In the genomic region with DNA sequence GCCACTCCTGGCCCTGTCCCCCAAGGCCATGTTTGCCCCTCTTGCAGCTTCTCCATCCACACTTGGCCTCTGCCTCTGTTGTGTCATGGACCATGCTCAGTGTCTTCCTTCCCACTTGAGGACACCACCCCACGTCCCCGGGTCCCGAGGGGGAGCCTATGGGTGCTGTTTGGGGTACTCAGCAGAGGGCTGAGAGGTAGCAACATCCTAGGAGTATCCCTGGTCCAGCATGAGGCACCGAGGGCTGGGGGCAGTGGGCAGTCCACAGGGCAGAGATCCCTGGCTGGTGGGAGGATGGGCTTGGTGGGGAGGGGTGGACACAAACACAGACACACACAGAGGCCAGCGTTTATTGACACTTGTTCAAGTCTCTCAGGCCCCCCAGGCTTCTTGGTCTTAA, we compare ENCODE assay signal across 19 cellular contexts. TPM values are rescaled to one million over a fixed set of nuclear protein-coding genes. Genes with fewer than 3 reads are reported as not detected.
DNase-seq lines count a peak whose midpoint lies in the region; ATAC-seq, FAIRE-seq and TF ChIP-seq lines count a peak whose summit lies in the region.
"Had no signal": no experiment of that assay in that cellular context is flagged by ENCODE, and none has a peak within 500 bp of the region (broad histone marks: within the 10 kb centered on the region; RNA-seq: fewer than 3 reads in every experiment).

No MANE protein-coding gene starts in this region.

- no peak for FAIRE-seq in endothelial cell of umbilical vein (lab: Jason Lieb, UNC)
- FAIRE-seq: astrocyte, GM12892 had no signal

- H3K27ac ChIP-seq in HEK293 (ENCODE audit: extremely low read depth, low read depth, low read length) = peak overlapping the region; percentile 17; the same call in 1 of the 2 replicates
- peak overlapping the region; percentile 19 for H3K27ac ChIP-seq in endothelial cell of umbilical vein (ENCODE audit: insufficient read depth, low read depth, low read length)
- H3K27ac ChIP-seq in lung (ENCODE audit: low read depth in 1 of 2, low read length in 1 of 2) = peak overlapping the region; percentile 95 to 99
- H3K27ac ChIP-seq in subcutaneous abdominal adipose tissue (ENCODE audit: low read depth, low read length) = peak overlapping the region; percentile 90
- H3K27ac ChIP-seq in CD4-positive, alpha-beta memory T cell (ENCODE audit: low read depth, low read length) = no peak overlapping the region
- H3K27ac ChIP-seq: KMS-11, SK-N-MC had no signal

- H3K36me3 Mint-ChIP-seq in CD4-positive, alpha-beta memory T cell = peaks cover 33 to 50% of the 10 kb centered on the region in 2 donors

- H3K4me1 Mint-ChIP-seq in CD4-positive, alpha-beta memory T cell = peaks cover 0 to 9% (median 4%) of the 10 kb centered on the region in 4 donors

- WGBS in lung, 2 donors = 75 to 76% methylated on average over 5 of the region's 5 CpGs

- CTCF ChIA-PET in HEK293 (lab: Yijun Ruan, JAX) = interaction anchor here (0.5 to 1.1 kb wide), 2 partner anchors 94 to 219 kb away, joined by 3 read pairs; no protein-coding TSS in a partner anchor
- CTCF ChIA-PET in endothelial cell of umbilical vein (lab: Charles Lee) = interaction anchor here (2.5 to 3.4 kb wide), 3 partner anchors 19 to 91 kb away, joined by 8 to 23 read pairs (median 12); no protein-coding TSS in a partner anchor
- CTCF ChIA-PET in CD4-positive, alpha-beta memory T cell (lab: Charles Lee; ENCODE audit: partially characterized antibody) = interaction anchor here (1.1 to 1.2 kb wide), 2 partner anchors 19 to 23 kb away, joined by 3 to 4 read pairs; no protein-coding TSS in a partner anchor

- no TSS peak for BruUV-seq in endothelial cell of umbilical vein (replicated peaks; lab: Mats Ljungman, UMichigan)

- intact Hi-C loops in endothelial cell of umbilical vein (cut with micrococcal nuclease) = no loop called here
- intact Hi-C loops in CD4-positive, alpha-beta memory T cell (cut with micrococcal nuclease) = no loop called here

- H3K9ac ChIP-seq in endothelial cell of umbilical vein (replicated peaks; ENCODE audit: extremely low read depth, insufficient read depth, low read length) (no peak overlapping the region), subcutaneous abdominal adipose tissue (ENCODE audit: low read length in 5 of 5) (peak overlapping the region in 4 of 5 donors; percentile 2 to 98 (median 78))
- H3K9ac ChIP-seq: KMS-11 had no signal

- H3K4me1 ChIP-seq in HEK293 (ENCODE audit: control insufficient read depth, insufficient read depth, low read length) (peaks cover 4% of the 10 kb centered on the region; the same call in 1 of the 2 replicates), endothelial cell of umbilical vein (ENCODE audit: control insufficient read depth, extremely low read depth, insufficient read depth, low read length) (peaks cover 13% of the 10 kb centered on the region), lung (ENCODE audit: control insufficient read depth in 2 of 2, insufficient read depth in 2 of 2, low read length in 2 of 2) (peaks cover 3 to 9% of the 10 kb centered on the region in 2 donors), subcutaneous abdominal adipose tissue (ENCODE audit: control insufficient read depth in 5 of 5, insufficient read depth in 5 of 5, low read length in 5 of 5) (peaks cover 3 to 27% (median 22%) of the 10 kb centered on the region in 5 donors)
- H3K4me1 ChIP-seq in CD4-positive, alpha-beta memory T cell (ENCODE audit: insufficient read depth, low read length) = no peaks in the 10 kb centered on the region

- H3K4me3 ChIP-seq in HEK293 (ENCODE audit: low read depth, low read length) (no peak overlapping the region), endothelial cell of umbilical vein (replicated peaks in 1 of 3; ENCODE audit: insufficient read depth in 1 of 3, low read depth in 1 of 3, low read length in 3 of 3) (no peak overlapping the region), lung (no peak overlapping the region), subcutaneous abdominal adipose tissue (ENCODE audit: low read depth in 1 of 5, low read length in 5 of 5) (peak overlapping the region in 1 of 5 donors; percentile 77)
- no peak overlapping the region for H3K4me3 ChIP-seq in CD4-positive, alpha-beta memory T cell (ENCODE audit: low read length in 2 of 2)
- H3K4me3 ChIP-seq: SK-N-MC had no signal

- no peaks in the 10 kb centered on the region for H3K27me3 Mint-ChIP-seq in CD4-positive, alpha-beta memory T cell
- H3K27me3 Mint-ChIP-seq: activated CD8-positive, alpha-beta T cell treated with anti-CD3 and anti-CD28 coated beads for 36 hours had no signal

- no peak overlapping the region for H2AFZ ChIP-seq in endothelial cell of umbilical vein (ENCODE audit: low read depth, low read length)

- peaks cover 65 to 75% of the 10 kb centered on the region in 2 experiments for H3K36me3 ChIP-seq in HEK293 (ENCODE audit: control insufficient read depth in 2 of 2, insufficient read depth in 1 of 2, low read length in 2 of 2)
- H3K36me3 ChIP-seq in endothelial cell of umbilical vein (ENCODE audit: control insufficient read depth in 2 of 2, extremely low read depth in 1 of 2, insufficient read depth in 2 of 2, low read length in 2 of 2) = peaks cover 8 to 38% of the 10 kb centered on the region in 2 experiments
- peaks cover 6 to 49% of the 10 kb centered on the region in 2 donors for H3K36me3 ChIP-seq in lung (ENCODE audit: control insufficient read depth in 2 of 2, insufficient read depth in 2 of 2, low read length in 2 of 2)
- H3K36me3 ChIP-seq in subcutaneous abdominal adipose tissue (ENCODE audit: control insufficient read depth in 5 of 5, insufficient read depth in 5 of 5, low read length in 5 of 5) = peaks cover 4 to 50% (median 47%) of the 10 kb centered on the region in 5 donors
- peaks cover 49% of the 10 kb centered on the region for H3K36me3 ChIP-seq in CD4-positive, alpha-beta memory T cell (ENCODE audit: insufficient read depth, low read length)

- H3K4me3 Mint-ChIP-seq in CD4-positive, alpha-beta memory T cell = no peak overlapping the region
- H3K4me3 Mint-ChIP-seq: activated CD8-positive, alpha-beta T cell treated with anti-CD3 and anti-CD28 coated beads for 36 hours had no signal

- peak overlapping the region in 1 of 7 donors; percentile 53 for H3K27ac Mint-ChIP-seq in CD4-positive, alpha-beta memory T cell
- H3K27ac Mint-ChIP-seq: activated CD8-positive, alpha-beta T cell treated with anti-CD3 and anti-CD28 coated beads for 36 hours; activated T-helper 2 cell treated with anti-CD3 and anti-CD28 coated beads, Interferon-gamma antibody, Interleukin-2, Interleukin-4, amounts not matched to agents 10 μg/mL and 5 μg/mL and 100 μg/mL, durations not matched to agents 14 hours and 24 hours and 36 hours had no signal

- no peaks in the 10 kb centered on the region for H3K9me3 ChIP-seq in HEK293 (ENCODE audit: control insufficient read depth, insufficient read depth, low read depth, low read length)
- H3K9me3 ChIP-seq in endothelial cell of umbilical vein (replicated peaks; ENCODE audit: control insufficient read depth, insufficient read depth, low read length) = no peaks in the 10 kb centered on the region
- H3K9me3 ChIP-seq in lung (ENCODE audit: control insufficient read depth in 2 of 2, insufficient read depth in 1 of 2, low read length in 1 of 2) = no peaks in the 10 kb centered on the region
- H3K9me3 ChIP-seq in subcutaneous abdominal adipose tissue (ENCODE audit: control insufficient read depth in 5 of 5, low read length in 5 of 5) = no peaks in the 10 kb centered on the region
- no peaks in the 10 kb centered on the region for H3K9me3 ChIP-seq in CD4-positive, alpha-beta memory T cell (ENCODE audit: control insufficient read depth in 1 of 2, low read length in 2 of 2)

- no peak for TF ChIP-seq POLR2A in endothelial cell of umbilical vein (IDR thresholded peaks at IDR 0.05; ENCODE audit: low read depth, low read length)

- H3K27me3 ChIP-seq in endothelial cell of umbilical vein (ENCODE audit: control insufficient read depth in 2 of 2, insufficient read depth in 2 of 2, low read length in 2 of 2) (no peaks in the 10 kb centered on the region), lung (ENCODE audit: control insufficient read depth, insufficient read depth) (no peaks in the 10 kb centered on the region), subcutaneous abdominal adipose tissue (ENCODE audit: control insufficient read depth in 5 of 5, insufficient read depth in 4 of 5, low read length in 5 of 5) (no peaks in the 10 kb centered on the region)
- H3K27me3 ChIP-seq in CD4-positive, alpha-beta memory T cell (ENCODE audit: insufficient read depth, low read length) = no peaks in the 10 kb centered on the region

- dilution Hi-C loops in endothelial cell of umbilical vein (cut with MboI; ENCODE audit: extremely low pct_ligation_motif_present, low sequenced_read_pairs) = no loop called here

- no peaks in the 10 kb centered on the region for H3K9me3 Mint-ChIP-seq in CD4-positive, alpha-beta memory T cell
- H3K9me3 Mint-ChIP-seq: activated CD8-positive, alpha-beta T cell treated with anti-CD3 and anti-CD28 coated beads for 36 hours; activated T-helper 2 cell treated with anti-CD3 and anti-CD28 coated beads, Interferon-gamma antibody, Interleukin-2, Interleukin-4, amounts not matched to agents 10 μg/mL and 5 μg/mL and 100 μg/mL, durations not matched to agents 14 hours and 24 hours and 36 hours had no signal

- no peak for DNase-seq in endothelial cell of umbilical vein (ENCODE audit: low read depth, low spot score)
- no peak for DNase-seq in lung (ENCODE audit: low spot score)
- no peak for DNase-seq in DMS53 treated with DMSO at 0.1 percent for 48 hours (lab: John Stamatoyannopoulos, UW; ENCODE audit: unreplicated experiment)
- no peak for DNase-seq in CD4-positive, alpha-beta memory T cell
- DNase-seq in NCI-H2081 treated with DMSO at 0.1 percent for 48 hours (lab: John Stamatoyannopoulos, UW) = no peak
- no peak for DNase-seq in cortex of kidney (lab: John Stamatoyannopoulos, UW)
- DNase-seq: activated CD8-positive, alpha-beta T cell treated with anti-CD3 and anti-CD28 coated beads for 36 hours; NCI-H1417 treated with DMSO at 0.1 percent for 48 hours; NCI-H226; stimulated activated naive CD8-positive, alpha-beta T cell treated with anti-CD3 and anti-CD28 coated beads, Interleukin-15, Interleukin-2, amounts not matched to agents 100 U/mL and 50 U/mL, for 24 hours had no signal

- no peak overlapping the region for H3K4me2 ChIP-seq in endothelial cell of umbilical vein (ENCODE audit: insufficient read depth, low read length)
- H3K4me2 ChIP-seq: KMS-11 had no signal

- POLR2A ChIA-PET in HEK293 (lab: Yijun Ruan, JAX) (interaction anchor here (1.1 to 1.3 kb wide), 4 partner anchors 11 to 36 kb away, joined by 3 to 4 read pairs (median 3); a partner anchor contains a TSS), endothelial cell of umbilical vein (lab: Charles Lee) (no interaction called here)
- POLR2A ChIA-PET in CD4-positive, alpha-beta memory T cell (lab: Charles Lee; ENCODE audit: partially characterized antibody) = no interaction called here

- H3K9me1 ChIP-seq in endothelial cell of umbilical vein (replicated peaks; ENCODE audit: control insufficient read depth, extremely low read depth, insufficient read depth, low read length) = no peaks in the 10 kb centered on the region

- H3K79me2 ChIP-seq in endothelial cell of umbilical vein (ENCODE audit: control insufficient read depth, insufficient read depth, low read length) = no peaks in the 10 kb centered on the region

- no peak for TF ChIP-seq CTCF in HEK293 (tag by site-specific recombination; IDR thresholded peaks at IDR 0.05)
- no peak for TF ChIP-seq CTCF in endothelial cell of umbilical vein (IDR thresholded peaks at IDR 0.05; ENCODE audit: extremely low read depth in 1 of 2, insufficient read depth in 1 of 2, low read depth in 1 of 2, low read length in 2 of 2)
- TF ChIP-seq CTCF in lung (IDR thresholded peaks at IDR 0.05; ENCODE audit: control extremely low read depth, extremely low read depth) = no peak

- no peak for ATAC-seq in lung (ENCODE audit: insufficient read depth, low FRiP score)
- ATAC-seq: activated CD8-positive, alpha-beta T cell treated with anti-CD3 and anti-CD28 coated beads for 36 hours; stimulated activated naive CD8-positive, alpha-beta T cell treated with anti-CD3 and anti-CD28 coated beads, Interleukin-15, Interleukin-2, amounts not matched to agents 100 U/mL and 50 U/mL, for 24 hours had no signal

- H4K20me1 ChIP-seq in endothelial cell of umbilical vein (replicated peaks; ENCODE audit: control insufficient read depth, extremely low read depth, insufficient read depth, low read length) = no peaks in the 10 kb centered on the region

RNA-seq across cellular contexts. Expression of a gene that starts 1.7 kb away (rescaled TPM):
- total RNA-seq in endothelial cell of umbilical vein (26.8 and 35.2 TPM in 2 replicates), lung (10 to 100 TPM; 13.0 to 53.1 TPM)
- polyA plus RNA-seq in endothelial cell of umbilical vein (10.6 and 11.6 TPM in 2 replicates), lung (10 to 100 TPM; 24.9 to 47.1 TPM)
- polyA plus RNA-seq in endothelial cell of umbilical vein (2011; cell fraction: cytosol; rRNA removed) = 9.1 and 10.2 TPM in 2 replicates
- polyA plus RNA-seq in endothelial cell of umbilical vein (2011; cell fraction: nucleus; rRNA removed) = 2.4 and 3.4 TPM in 2 replicates
- polyA plus RNA-seq in endothelial cell of umbilical vein (2012) = 23.4 and 38.0 TPM in 2 replicates
- polyA minus RNA-seq in endothelial cell of umbilical vein = 15.8 and 33.2 TPM in 2 replicates
- not detected for polyA minus RNA-seq in endothelial cell of umbilical vein (2011; cell fraction: cytosol; rRNA and poly(A)+ RNA removed)
- 1.1 TPM in 1 of 2 replicates, not detected in the other for polyA minus RNA-seq in endothelial cell of umbilical vein (2011; cell fraction: nucleus; rRNA and poly(A)+ RNA removed)
- total RNA-seq in CD4-positive, alpha-beta memory T cell = not detected
- polyA plus RNA-seq in CD4-positive, alpha-beta memory T cell = not detected
- total RNA-seq: activated CD8-positive, alpha-beta T cell treated with anti-CD3 and anti-CD28 coated beads for 36 hours; activated T-helper 2 cell treated with anti-CD3 and anti-CD28 coated beads, Interferon-gamma antibody, Interleukin-2, Interleukin-4, amounts not matched to agents 10 μg/mL and 5 μg/mL and 100 μg/mL, durations not matched to agents 14 hours and 24 hours and 36 hours had no signal

RNA-seq across cellular contexts. Expression of a gene that starts 10.7 kb away (rescaled TPM):
- total RNA-seq in endothelial cell of umbilical vein (722 and 777 TPM in 2 replicates), lung (100 to 1,000 TPM; 201 to 743 TPM)
- polyA plus RNA-seq in endothelial cell of umbilical vein (1,095 and 1,235 TPM in 2 replicates), lung (100 to 1,000 TPM; 654 to 689 TPM)
- polyA plus RNA-seq in endothelial cell of umbilical vein (2011; cell fraction: cytosol; rRNA removed) = 597 and 686 TPM in 2 replicates
- 283 and 291 TPM in 2 replicates for polyA plus RNA-seq in endothelial cell of umbilical vein (2011; cell fraction: nucleus; rRNA removed)
- 944 and 949 TPM in 2 replicates for polyA plus RNA-seq in endothelial cell of umbilical vein (2012)
- 761 and 795 TPM in 2 replicates for polyA minus RNA-seq in endothelial cell of umbilical vein
- 344 TPM for polyA minus RNA-seq in endothelial cell of umbilical vein (2011; cell fraction: cytosol; rRNA and poly(A)+ RNA removed)
- 98.2 and 103 TPM in 2 replicates for polyA minus RNA-seq in endothelial cell of umbilical vein (2011; cell fraction: nucleus; rRNA and poly(A)+ RNA removed)
- total RNA-seq in CD4-positive, alpha-beta memory T cell = 100 to 1,000 TPM; 255 to 259 TPM
- 100 to 1,000 TPM; 123 to 184 TPM for polyA plus RNA-seq in CD4-positive, alpha-beta memory T cell

RNA-seq across cellular contexts. Expression of a gene that starts 35.3 kb away (rescaled TPM):
- total RNA-seq in endothelial cell of umbilical vein (178 and 190 TPM in 2 replicates), lung (100 to 1,000 TPM in 1 of 2 donors, 10 to 100 TPM in 1; 63.1 to 169 TPM)
- polyA plus RNA-seq in endothelial cell of umbilical vein (363 and 364 TPM in 2 replicates), lung (100 to 1,000 TPM; 132 to 213 TPM)
- 252 and 263 TPM in 2 replicates for polyA plus RNA-seq in endothelial cell of umbilical vein (2011; cell fraction: cytosol; rRNA removed)
- polyA plus RNA-seq in endothelial cell of umbilical vein (2011; cell fraction: nucleus; rRNA removed) = 142 and 143 TPM in 2 replicates
- polyA plus RNA-seq in endothelial cell of umbilical vein (2012) = 295 and 325 TPM in 2 replicates
- polyA minus RNA-seq in endothelial cell of umbilical vein = 134 and 161 TPM in 2 replicates
- 60.9 TPM for polyA minus RNA-seq in endothelial cell of umbilical vein (2011; cell fraction: cytosol; rRNA and poly(A)+ RNA removed)
- 25.8 and 27.2 TPM in 2 replicates for polyA minus RNA-seq in endothelial cell of umbilical vein (2011; cell fraction: nucleus; rRNA and poly(A)+ RNA removed)
- total RNA-seq in CD4-positive, alpha-beta memory T cell = 100 to 1,000 TPM; 148 TPM
- polyA plus RNA-seq in CD4-positive, alpha-beta memory T cell = 100 to 1,000 TPM; 256 to 308 TPM

RNA-seq across cellular contexts. Expression of a gene that starts 35.9 kb away (rescaled TPM):
- 63.3 and 64.8 TPM in 2 replicates for total RNA-seq in endothelial cell of umbilical vein
- polyA plus RNA-seq in endothelial cell of umbilical vein = 53.0 and 89.7 TPM in 2 replicates
- 48.2 and 76.5 TPM in 2 replicates for polyA plus RNA-seq in endothelial cell of umbilical vein (2011; cell fraction: cytosol; rRNA removed)
- 21.2 and 24.8 TPM in 2 replicates for polyA plus RNA-seq in endothelial cell of umbilical vein (2011; cell fraction: nucleus; rRNA removed)
- polyA plus RNA-seq in endothelial cell of umbilical vein (2012) = 118 and 122 TPM in 2 replicates
- 92.3 and 118 TPM in 2 replicates for polyA minus RNA-seq in endothelial cell of umbilical vein
- polyA minus RNA-seq in endothelial cell of umbilical vein (2011; cell fraction: cytosol; rRNA and poly(A)+ RNA removed) = 159 TPM
- polyA minus RNA-seq in endothelial cell of umbilical vein (2011; cell fraction: nucleus; rRNA and poly(A)+ RNA removed) = 22.9 and 27.1 TPM in 2 replicates
- total RNA-seq in lung = 100 to 1,000 TPM in 1 of 2 donors, 10 to 100 TPM in 1; 83.1 to 101 TPM
- polyA plus RNA-seq in lung = 10 to 100 TPM; 65.1 to 96.6 TPM
- total RNA-seq in CD4-positive, alpha-beta memory T cell = 10 to 100 TPM; 52.4 to 55.0 TPM
- 100 to 1,000 TPM; 146 to 163 TPM for polyA plus RNA-seq in CD4-positive, alpha-beta memory T cell

RNA-seq across cellular contexts. Expression of a gene that starts 39.6 kb away (rescaled TPM):
- total RNA-seq in endothelial cell of umbilical vein (not detected in 2 replicates), lung (not detected)
- polyA plus RNA-seq in endothelial cell of umbilical vein (not detected in 2 replicates), lung (not detected)
- not detected in 2 replicates for polyA plus RNA-seq in endothelial cell of umbilical vein (2011; cell fraction: cytosol; rRNA removed)
- not detected in 2 replicates for polyA plus RNA-seq in endothelial cell of umbilical vein (2011; cell fraction: nucleus; rRNA removed)
- polyA plus RNA-seq in endothelial cell of umbilical vein (2012) = not detected in 2 replicates
- not detected in 2 replicates for polyA minus RNA-seq in endothelial cell of umbilical vein
- not detected for polyA minus RNA-seq in endothelial cell of umbilical vein (2011; cell fraction: cytosol; rRNA and poly(A)+ RNA removed)
- not detected in 2 replicates for polyA minus RNA-seq in endothelial cell of umbilical vein (2011; cell fraction: nucleus; rRNA and poly(A)+ RNA removed)
- total RNA-seq in CD4-positive, alpha-beta memory T cell = not detected
- polyA plus RNA-seq in CD4-positive, alpha-beta memory T cell = not detected
- total RNA-seq: activated CD8-positive, alpha-beta T cell treated with anti-CD3 and anti-CD28 coated beads for 36 hours; activated T-helper 2 cell treated with anti-CD3 and anti-CD28 coated beads, Interferon-gamma antibody, Interleukin-2, Interleukin-4, amounts not matched to agents 10 μg/mL and 5 μg/mL and 100 μg/mL, durations not matched to agents 14 hours and 24 hours and 36 hours; astrocyte; dermis blood vessel endothelial cell had no signal
- polyA plus RNA-seq: AG04450 had no signal

Comparison
In these comparisons a context has a peak if more than half of its experiments do, and no peak if none do; other contexts are left out.
1. RNA of a gene that starts 1.7 kb away (total RNA-seq): 13.0 to 53.1 TPM in lung and 26.8 to 35.2 TPM in endothelial cell of umbilical vein; not detected in CD4-positive, alpha-beta memory T cell; every median in the first group is over 10 times any median in the second.